ENCODE assay signal across 8 cellular contexts in genomic region chr4:139301143-139301820, GRCh38. TPM values are rescaled to one million over a fixed set of nuclear protein-coding genes. Genes with fewer than 3 reads are reported as not detected.
A peak's percentile ranks its signal among the peaks of the same experiment; 100 is the strongest.
DNase-seq lines count a peak whose midpoint lies in the region; ATAC-seq and TF ChIP-seq lines count a peak whose summit lies in the region.

NAA15 (plus strand) TSS chr4:139301505; CDS start chr4:139301778, 273 bp downstream.

- H3K36me3 ChIP-seq in BE2C (peaks cover 30% of the 10 kb centered on the region), colonic mucosa (no peaks in the 10 kb centered on the region)

- H3K9ac ChIP-seq in colonic mucosa (ENCODE audit: low read depth in 2 of 2, low read length in 2 of 2) = peak within 1 kb of the TSS; percentile 81 to 93

- H3K27me3 ChIP-seq in BE2C (no peaks in the 10 kb centered on the region), colonic mucosa (no peaks in the 10 kb centered on the region), layer of hippocampus (ENCODE audit: control insufficient read depth, insufficient read depth, low read length) (no peaks in the 10 kb centered on the region)

- TF ChIP-seq CTCF in BE2C (IDR thresholded peaks at IDR 0.05; ENCODE audit: low read depth, low read length) = no peak
- no peak for TF ChIP-seq CTCF in colonic mucosa (IDR thresholded peaks at IDR 0.05)

- peak; percentile 98 for DNase-seq in BE2C
- peak; percentile 64 for DNase-seq in GM19240 (ENCODE audit: insufficient read length, low spot score)
- peak; percentile 97 to 99 for DNase-seq in NCI-H526 (lab: John Stamatoyannopoulos, UW)
- peak; percentile 98 for DNase-seq in activated CD4-positive, alpha-beta T cell treated with anti-CD3 and anti-CD28 coated beads for 48 hours
- DNase-seq in colonic mucosa = peak; percentile 98
- DNase-seq in stimulated activated CD4-positive, alpha-beta T cell treated with anti-CD3 and anti-CD28 coated beads, Interleukin-1b, Interleukin-23, amount 100 ng/mL, for 4 hours (ENCODE audit: low read depth in 2 of 2) = peak; percentile 92 to 96

- intact Hi-C loops in colonic mucosa (cut with DNase I) = loop anchor here (5.0 to 10.0 kb wide), 2 partner anchors 154 to 214 kb away; partner anchors contain the start of gene RAB33B

- H3K4me1 ChIP-seq in BE2C (peaks cover under 1% of the 10 kb centered on the region), colonic mucosa (no peaks in the 10 kb centered on the region)

- H3K4me3 ChIP-seq in BE2C (ENCODE audit: low read depth, low read length) (peak within 1 kb of the TSS; percentile 76), colonic mucosa (peak within 1 kb of the TSS; percentile 87)

- no peaks in the 10 kb centered on the region for H3K9me3 ChIP-seq in BE2C
- H3K9me3 ChIP-seq in colonic mucosa = no peaks in the 10 kb centered on the region

- peak; percentile 82 for ATAC-seq in HG03460 (IDR thresholded peaks at IDR 0.05; ENCODE audit: unreplicated experiment)

- peak within 1 kb of the TSS; percentile 94 for H3K27ac ChIP-seq in colonic mucosa
- H3K27ac ChIP-seq in layer of hippocampus (ENCODE audit: low read depth, low read length) = peak within 1 kb of the TSS; percentile 86

RNA-seq across cellular contexts. Expression of gene NAA15, which starts in this region (rescaled TPM):
- polyA plus RNA-seq in BE2C (2012; ENCODE audit: insufficient read depth, insufficient read length, low read depth) = 18.5 TPM
- total RNA-seq in colonic mucosa = 10 to 100 TPM; 32.4 to 55.5 TPM

Comparison
In these comparisons a context has a peak if more than half of its experiments do, and no peak if none do; other contexts are left out.
1. Peak in every context shown above with its lines: DNase-seq, ATAC-seq, H3K4me3 ChIP-seq and H3K27ac ChIP-seq.